1 cellular context compared by ENCODE assay signal in the genomic region with DNA sequence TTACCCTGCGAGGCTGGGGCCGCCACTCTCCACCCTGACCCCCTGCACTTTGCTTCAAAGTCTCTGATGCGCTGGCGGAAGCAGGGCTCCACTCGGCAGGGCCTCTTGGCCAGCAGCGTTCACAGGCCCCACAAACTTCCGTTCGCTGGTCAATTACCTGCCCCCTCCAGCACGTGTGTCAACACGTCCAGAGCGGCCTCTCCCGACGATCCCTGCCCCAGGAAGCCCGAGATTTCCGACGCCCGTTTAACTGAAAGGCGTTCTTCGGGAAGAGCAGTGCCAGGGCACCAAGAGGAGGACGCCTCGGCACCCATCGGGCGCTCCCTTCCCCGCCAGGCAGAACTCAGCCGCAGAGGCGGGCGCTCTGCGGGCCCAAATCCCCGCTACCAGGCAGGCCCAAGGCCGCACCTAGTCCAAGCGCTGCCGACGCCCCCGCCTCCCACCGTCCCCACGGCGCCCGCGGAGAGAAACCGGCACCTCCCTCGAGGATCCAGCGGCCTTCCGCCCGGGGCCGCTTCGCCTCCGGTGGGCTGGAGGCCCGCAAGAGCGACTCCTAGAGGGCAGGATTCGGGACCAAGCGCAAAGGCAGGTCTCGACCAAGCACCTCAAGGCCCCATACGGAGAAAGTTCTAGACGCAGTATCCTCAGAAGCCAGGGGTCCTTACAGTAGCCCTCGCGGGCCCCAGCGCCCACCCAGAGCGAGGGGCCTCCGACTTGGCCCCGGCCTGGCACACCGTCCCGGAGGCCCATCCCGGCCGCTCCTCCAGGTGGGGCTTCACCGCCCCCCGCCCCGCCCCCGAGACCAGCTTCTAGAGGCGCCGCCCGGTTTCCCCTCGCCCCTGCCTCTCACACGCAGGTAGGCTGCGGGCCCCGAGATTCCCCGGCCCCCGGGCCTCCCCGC.
TF ChIP-seq lines count a peak whose summit lies in the region.

No MANE protein-coding gene starts in this region.

TF ChIP-seq in HepG2, 621 proteins besides CTCF, POLR2A, EP300 and RAD21 (continued from another document):
- TF ChIP-seq, protein P1, sequence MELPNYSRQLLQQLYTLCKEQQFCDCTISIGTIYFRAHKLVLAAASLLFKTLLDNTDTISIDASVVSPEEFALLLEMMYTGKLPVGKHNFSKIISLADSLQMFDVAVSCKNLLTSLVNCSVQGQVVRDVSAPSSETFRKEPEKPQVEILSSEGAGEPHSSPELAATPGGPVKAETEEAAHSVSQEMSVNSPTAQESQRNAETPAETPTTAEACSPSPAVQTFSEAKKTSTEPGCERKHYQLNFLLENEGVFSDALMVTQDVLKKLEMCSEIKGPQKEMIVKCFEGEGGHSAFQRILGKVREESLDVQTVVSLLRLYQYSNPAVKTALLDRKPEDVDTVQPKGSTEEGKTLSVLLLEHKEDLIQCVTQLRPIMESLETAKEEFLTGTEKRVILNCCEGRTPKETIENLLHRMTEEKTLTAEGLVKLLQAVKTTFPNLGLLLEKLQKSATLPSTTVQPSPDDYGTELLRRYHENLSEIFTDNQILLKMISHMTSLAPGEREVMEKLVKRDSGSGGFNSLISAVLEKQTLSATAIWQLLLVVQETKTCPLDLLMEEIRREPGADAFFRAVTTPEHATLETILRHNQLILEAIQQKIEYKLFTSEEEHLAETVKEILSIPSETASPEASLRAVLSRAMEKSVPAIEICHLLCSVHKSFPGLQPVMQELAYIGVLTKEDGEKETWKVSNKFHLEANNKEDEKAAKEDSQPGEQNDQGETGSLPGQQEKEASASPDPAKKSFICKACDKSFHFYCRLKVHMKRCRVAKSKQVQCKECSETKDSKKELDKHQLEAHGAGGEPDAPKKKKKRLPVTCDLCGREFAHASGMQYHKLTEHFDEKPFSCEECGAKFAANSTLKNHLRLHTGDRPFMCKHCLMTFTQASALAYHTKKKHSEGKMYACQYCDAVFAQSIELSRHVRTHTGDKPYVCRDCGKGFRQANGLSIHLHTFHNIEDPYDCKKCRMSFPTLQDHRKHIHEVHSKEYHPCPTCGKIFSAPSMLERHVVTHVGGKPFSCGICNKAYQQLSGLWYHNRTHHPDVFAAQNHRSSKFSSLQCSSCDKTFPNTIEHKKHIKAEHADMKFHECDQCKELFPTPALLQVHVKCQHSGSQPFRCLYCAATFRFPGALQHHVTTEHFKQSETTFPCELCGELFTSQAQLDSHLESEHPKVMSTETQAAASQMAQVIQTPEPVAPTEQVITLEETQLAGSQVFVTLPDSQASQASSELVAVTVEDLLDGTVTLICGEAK (IDR thresholded peaks at IDR 0.05): no peak
- TF ChIP-seq, protein P1 (CRISPR knock-in tag; IDR thresholded peaks at IDR 0.05): peak; percentile 76
- TF ChIP-seq GABPB1 (CRISPR knock-in tag; IDR thresholded peaks at IDR 0.05) (peak; percentile 85), RARA (CRISPR knock-in tag; IDR thresholded peaks at IDR 0.05) (peak; percentile 68), TGIF2 (CRISPR knock-in tag; IDR thresholded peaks at IDR 0.05) (0 out of 2 replicates have a peak, but pooled peaks have one; percentile 44), ELF1 (CRISPR knock-in tag; IDR thresholded peaks at IDR 0.05) (peak; percentile 19; the same call in 1 of the 2 replicates), SP2 (CRISPR knock-in tag; IDR thresholded peaks at IDR 0.05) (no peak), SMARCE1 (IDR thresholded peaks at IDR 0.05; ENCODE audit: borderline replicate concordance) (no peak), RORA (CRISPR knock-in tag; IDR thresholded peaks at IDR 0.05) (no peak), FOSL2 (CRISPR knock-in tag; IDR thresholded peaks at IDR 0.05) (no peak), RXRB (CRISPR knock-in tag; IDR thresholded peaks at IDR 0.05; ENCODE audit: borderline replicate concordance) (peak; percentile 36; the same call in 1 of the 2 replicates), HDAC1 (CRISPR knock-in tag; IDR thresholded peaks at IDR 0.05) (peak; percentile 73; the same call in 1 of the 2 replicates), NPAS2 (CRISPR knock-in tag; IDR thresholded peaks at IDR 0.05; ENCODE audit: borderline replicate concordance) (no peak), ZNF747 (CRISPR knock-in tag; IDR thresholded peaks at IDR 0.05; ENCODE audit: borderline replicate concordance) (0 out of 2 replicates have a peak, but pooled peaks have one; percentile 48), ZSCAN9 (CRISPR knock-in tag; IDR thresholded peaks at IDR 0.05; ENCODE audit: borderline replicate concordance) (no peak), ZBTB21 (CRISPR knock-in tag; IDR thresholded peaks at IDR 0.05) (no peak), BORCS8-MEF2B (CRISPR knock-in tag; IDR thresholded peaks at IDR 0.05) (peak; percentile 56; the same call in 1 of the 2 replicates)
- TF ChIP-seq, protein P2, sequence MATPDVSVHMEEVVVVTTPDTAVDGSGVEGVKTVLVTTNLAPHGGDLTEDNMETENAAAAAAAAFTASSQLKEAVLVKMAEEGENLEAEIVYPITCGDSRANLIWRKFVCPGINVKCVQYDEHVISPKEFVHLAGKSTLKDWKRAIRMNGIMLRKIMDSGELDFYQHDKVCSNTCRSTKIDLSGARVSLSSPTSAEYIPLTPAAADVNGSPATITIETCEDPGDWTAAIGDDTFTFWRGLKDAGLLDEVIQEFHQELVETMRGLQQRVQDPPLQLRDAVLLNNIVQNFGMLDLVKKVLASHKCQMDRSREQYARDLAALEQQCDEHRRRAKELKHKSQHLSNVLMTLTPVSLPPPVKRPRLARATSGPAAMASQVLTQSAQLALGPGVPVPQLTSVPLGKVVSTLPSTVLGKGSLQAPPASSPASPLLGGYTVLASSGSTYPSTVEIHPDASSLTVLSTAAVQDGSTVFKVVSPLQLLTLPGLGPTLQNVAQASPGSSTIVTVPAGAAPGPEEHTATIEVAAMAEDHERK (CRISPR knock-in tag; IDR thresholded peaks at IDR 0.05; ENCODE audit: low read depth): no peak
- TF ChIP-seq, protein P3, sequence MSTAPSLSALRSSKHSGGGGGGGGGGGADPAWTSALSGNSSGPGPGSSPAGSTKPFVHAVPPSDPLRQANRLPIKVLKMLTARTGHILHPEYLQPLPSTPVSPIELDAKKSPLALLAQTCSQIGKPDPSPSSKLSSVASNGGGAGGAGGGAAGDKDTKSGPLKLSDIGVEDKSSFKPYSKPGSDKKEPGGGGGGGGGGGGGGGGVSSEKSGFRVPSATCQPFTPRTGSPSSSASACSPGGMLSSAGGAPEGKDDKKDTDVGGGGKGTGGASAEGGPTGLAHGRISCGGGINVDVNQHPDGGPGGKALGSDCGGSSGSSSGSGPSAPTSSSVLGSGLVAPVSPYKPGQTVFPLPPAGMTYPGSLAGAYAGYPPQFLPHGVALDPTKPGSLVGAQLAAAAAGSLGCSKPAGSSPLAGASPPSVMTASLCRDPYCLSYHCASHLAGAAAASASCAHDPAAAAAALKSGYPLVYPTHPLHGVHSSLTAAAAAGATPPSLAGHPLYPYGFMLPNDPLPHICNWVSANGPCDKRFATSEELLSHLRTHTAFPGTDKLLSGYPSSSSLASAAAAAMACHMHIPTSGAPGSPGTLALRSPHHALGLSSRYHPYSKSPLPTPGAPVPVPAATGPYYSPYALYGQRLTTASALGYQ (CRISPR knock-in tag; IDR thresholded peaks at IDR 0.05): no peak
